Comparison of ENCODE assay signal across 1 cellular context in genomic region chr1:55211456-55211855, GRCh38.
TF ChIP-seq lines count a peak whose summit lies in the region.

No MANE protein-coding gene starts in this region.

TF ChIP-seq in K562, 482 proteins besides CTCF, POLR2A, EP300 and RAD21 (continued from another document):
- TF ChIP-seq NR2C2 (CRISPR knock-in tag; IDR thresholded peaks at IDR 0.05) (no peak), NR2C2 (tag; IDR thresholded peaks at IDR 0.05) (peak; percentile 42; the same call in 1 of the 2 replicates), CHD7 (IDR thresholded peaks at IDR 0.05; ENCODE audit: low read depth, low read length) (no peak), ZBTB17 (CRISPR knock-in tag; IDR thresholded peaks at IDR 0.05) (0 out of 2 replicates have a peak, but pooled peaks have one; percentile 37), ZNF717 (CRISPR knock-in tag; IDR thresholded peaks at IDR 0.05) (no peak), GMEB1 (CRISPR knock-in tag; IDR thresholded peaks at IDR 0.05) (no peak), DEAF1 (CRISPR knock-in tag; IDR thresholded peaks at IDR 0.05) (0 out of 2 replicates have a peak, but pooled peaks have one; percentile 23), RBM22 (IDR thresholded peaks at IDR 0.05; ENCODE audit: low read depth, low read length, poor library complexity, severe bottlenecking) (no peak), MAX (CRISPR knock-in tag; IDR thresholded peaks at IDR 0.05) (no peak)
